ENCODE assay signal across 18 cellular contexts in genomic region chr5:111076076-111076475, GRCh38. TPM values are rescaled to one million over a fixed set of nuclear protein-coding genes. Genes with fewer than 3 reads are reported as not detected.
"Had no signal": no experiment of that assay in that cellular context is flagged by ENCODE, and none has a peak within 500 bp of the region (broad histone marks: within the 10 kb centered on the region; RNA-seq: fewer than 3 reads in every experiment).

No MANE protein-coding gene starts in this region.

- H3K4me1 ChIP-seq: prostate gland had no signal

- H3K27ac ChIP-seq: adrenal gland, body of pancreas, prostate gland, right lobe of liver had no signal

- H3K4me1 Mint-ChIP-seq: activated T-helper 17 cell treated with anti-CD3 and anti-CD28 coated beads, Interleukin-2, amount 50 U/mL, for 72 hours had no signal

- H3K9me3 ChIP-seq: adrenal gland, body of pancreas, prostate gland, right lobe of liver had no signal

- H3K27me3 ChIP-seq: body of pancreas, right lobe of liver had no signal

- H3K36me3 Mint-ChIP-seq: immature natural killer cell, memory B cell had no signal

- H3K4me3 ChIP-seq: adrenal gland, body of pancreas, prostate gland, right lobe of liver had no signal

- H3K4me3 Mint-ChIP-seq: activated B cell treated with CpG ODN at 0.5 μM for 24 hours; activated CD4-positive, alpha-beta T cell treated with anti-CD3 and anti-CD28 coated beads, Interleukin-2, amount 10 ng/mL, durations not matched to agents 7 days and 5 days; activated naive CD4-positive, alpha-beta T cell treated with anti-CD3 and anti-CD28 coated beads for 36 hours; activated T-helper 17 cell treated with anti-CD3 and anti-CD28 coated beads, Interleukin-2, amount 50 U/mL, for 72 hours; central memory CD8-positive, alpha-beta T cell; immature natural killer cell; memory B cell; nephron; stimulated activated naive CD8-positive, alpha-beta T cell treated with anti-CD3 and anti-CD28 coated beads, Interleukin-15, Interleukin-2, amounts not matched to agents 100 ng/mL and 50 ng/mL, for 24 hours; T-helper 1 cell treated with Interleukin-12 subunit alpha and Interleukin-12 subunit beta and Interleukin-4 antibody, amounts not matched to agents 30 μg/mL and 1 μg/mL, for 36 hours had no signal

- H3K9me3 Mint-ChIP-seq: activated B cell treated with CpG ODN at 0.5 μM for 24 hours; activated CD4-positive, alpha-beta T cell treated with anti-CD3 and anti-CD28 coated beads, Interleukin-2, amount 10 ng/mL, durations not matched to agents 7 days and 5 days; activated naive CD4-positive, alpha-beta T cell treated with anti-CD3 and anti-CD28 coated beads for 36 hours; activated T-helper 17 cell treated with anti-CD3 and anti-CD28 coated beads, Interleukin-2, amount 50 U/mL, for 72 hours; central memory CD8-positive, alpha-beta T cell; memory B cell; nephron; stimulated activated naive CD8-positive, alpha-beta T cell treated with anti-CD3 and anti-CD28 coated beads, Interleukin-15, Interleukin-2, amounts not matched to agents 100 ng/mL and 50 ng/mL, for 24 hours; T-helper 1 cell treated with Interleukin-12 subunit alpha and Interleukin-12 subunit beta and Interleukin-4 antibody, amounts not matched to agents 30 μg/mL and 1 μg/mL, for 36 hours had no signal

- DNase-seq: activated B cell treated with CpG ODN at 0.5 μM for 24 hours; activated CD4-positive, alpha-beta T cell treated with anti-CD3 and anti-CD28 coated beads, Interleukin-2, amount 10 ng/mL, durations not matched to agents 7 days and 5 days; activated T-cell treated with anti-CD3 and anti-CD28 coated beads for 4 hours; adrenal gland; body of pancreas; cortex of kidney; effector CD8-positive, alpha-beta T cell; immature natural killer cell; right lobe of liver; stimulated activated CD4-positive, alpha-beta T cell treated with anti-CD3 and anti-CD28 coated beads, Interleukin-12 subunit alpha, Interleukin-12 subunit beta, amount 100 ng/mL, for 4 hours had no signal

- H3K27ac Mint-ChIP-seq: activated B cell treated with CpG ODN at 0.5 μM for 24 hours; activated CD4-positive, alpha-beta T cell treated with anti-CD3 and anti-CD28 coated beads, Interleukin-2, amount 10 ng/mL, durations not matched to agents 7 days and 5 days; activated naive CD4-positive, alpha-beta T cell treated with anti-CD3 and anti-CD28 coated beads for 36 hours; activated T-helper 17 cell treated with anti-CD3 and anti-CD28 coated beads, Interleukin-2, amount 50 U/mL, for 72 hours; immature natural killer cell; memory B cell; nephron; T-helper 1 cell treated with Interleukin-12 subunit alpha and Interleukin-12 subunit beta and Interleukin-4 antibody, amounts not matched to agents 30 μg/mL and 1 μg/mL, for 36 hours had no signal

- H3K36me3 ChIP-seq: adrenal gland, prostate gland, right lobe of liver had no signal

RNA-seq across cellular contexts. Expression of gene TSLP, which starts 4.6 kb away (rescaled TPM):
- total RNA-seq: activated B cell treated with CpG ODN at 0.5 μM for 24 hours had no signal
- polyA plus RNA-seq: immature natural killer cell had no signal
